ENCODE assay signal across 15 cellular contexts in genomic region chr7:154304740-154305679, GRCh38.
DNase-seq lines count a peak whose midpoint lies in the region; ATAC-seq and TF ChIP-seq lines count a peak whose summit lies in the region.
"Had no signal": no experiment of that assay in that cellular context is flagged by ENCODE, and none has a peak within 500 bp of the region (broad histone marks: within the 10 kb centered on the region; RNA-seq: fewer than 3 reads in every experiment).

No MANE protein-coding gene starts in this region.

- no peaks in the 10 kb centered on the region for H3K9me3 ChIP-seq in gastroesophageal sphincter

- no peak for ATAC-seq in gastroesophageal sphincter

- H3K4me1 Mint-ChIP-seq in nephron, result no peaks in the 10 kb centered on the region

- H3K27ac ChIP-seq in gastroesophageal sphincter, result no peak overlapping the region
- H3K27ac ChIP-seq: cardiac muscle cell, parathyroid adenoma, tibial nerve had no signal

- no peak for TF ChIP-seq POLR2A in gastroesophageal sphincter (IDR thresholded peaks at IDR 0.05)

- H3K9me3 Mint-ChIP-seq in nephron, result no peaks in the 10 kb centered on the region

- H3K4me3 ChIP-seq in gastroesophageal sphincter, result no peak overlapping the region
- H3K4me3 ChIP-seq: cardiac muscle cell, lung, tibial nerve had no signal

- DNase-seq in COR-L47 (lab: John Stamatoyannopoulos, UW) (peak; percentile 75), NCI-H146 treated with DMSO at 0.1 percent for 48 hours (lab: John Stamatoyannopoulos, UW; ENCODE audit: unreplicated experiment) (peak; percentile 50), ecto neural progenitor cell (ENCODE audit: low spot score) (peak; percentile 64), NCI-H2196 treated with DMSO at 0.1 percent for 48 hours (lab: John Stamatoyannopoulos, UW; ENCODE audit: unreplicated experiment) (no peak), germinal center (ENCODE audit: low spot score) (no peak), mucosa of gallbladder (ENCODE audit: low spot score) (no peak)
- DNase-seq: activated CD8-positive, alpha-beta memory T cell treated with anti-CD3 and anti-CD28 coated beads for 24 hours; activated naive CD4-positive, alpha-beta T cell treated with Interleukin-2 at 50 U/mL for 16 hours; NCI-H1105 treated with DMSO at 0.1 percent for 48 hours had no signal

- peaks cover 61% of the 10 kb centered on the region for H3K27me3 Mint-ChIP-seq in nephron (ENCODE audit: low read depth)

- no peak for TF ChIP-seq EP300 in gastroesophageal sphincter (IDR thresholded peaks at IDR 0.05)

- H3K27me3 ChIP-seq in gastroesophageal sphincter, result peaks cover 29% of the 10 kb centered on the region
- H3K27me3 ChIP-seq: tibial nerve had no signal

- H3K36me3 ChIP-seq in gastroesophageal sphincter, result no peaks in the 10 kb centered on the region
- H3K36me3 ChIP-seq: cardiac muscle cell, tibial nerve had no signal

- 14 to 29% methylated on average over 11 to 12 of the region's 57 CpGs for WGBS in gastroesophageal sphincter (ENCODE audit: low coverage in 1 of 2), 2 donors

- H3K4me1 ChIP-seq in gastroesophageal sphincter, result peaks cover 0 to 8% (median 0%) of the 10 kb centered on the region in 3 donors
- H3K4me1 ChIP-seq: tibial nerve had no signal

- no peaks in the 10 kb centered on the region for H3K36me3 Mint-ChIP-seq in nephron (ENCODE audit: low read depth)

- TF ChIP-seq CTCF in nephron (IDR thresholded peaks at IDR 0.05; ENCODE audit: unreplicated experiment in 3 of 3), result no peak
- TF ChIP-seq CTCF in gastroesophageal sphincter (IDR thresholded peaks at IDR 0.05), result no peak

- no peak overlapping the region for H3K27ac Mint-ChIP-seq in nephron

- H3K4me3 Mint-ChIP-seq in nephron, result peak overlapping the region; percentile 43 to 69 (median 56)

Comparison
In these comparisons a context has a peak if more than half of its experiments do, and no peak if none do; other contexts are left out.
1. DNase-seq: peak in COR-L47 (single experiment), NCI-H146 treated with DMSO at 0.1 percent for 48 hours (single experiment) and ecto neural progenitor cell (single experiment); none in NCI-H2196 treated with DMSO at 0.1 percent for 48 hours (single experiment), germinal center (single experiment) and mucosa of gallbladder (single experiment).